27 cellular contexts compared by ENCODE assay signal in genomic region chr6:49332781-49333180, GRCh38.
"Had no signal": no experiment of that assay in that cellular context is flagged by ENCODE, and none has a peak within 500 bp of the region (broad histone marks: within the 10 kb centered on the region; RNA-seq: fewer than 3 reads in every experiment).

No MANE protein-coding gene starts in this region.

- H3K9me3 ChIP-seq: SJCRH30 had no signal

- FAIRE-seq: bronchial epithelial cell, TTC549 had no signal

- H3K36me3 ChIP-seq: SJCRH30 had no signal

- ATAC-seq: activated CD4-positive, alpha-beta T cell treated with anti-CD3 and anti-CD28 coated beads for 36 hours; activated CD4-positive, CD25-positive, alpha-beta regulatory T cell treated with anti-CD3 and anti-CD28 coated beads, Interleukin-2, amount 50 U/mL, for 24 hours; activated naive CD8-positive, alpha-beta T cell treated with anti-CD3 and anti-CD28 coated beads, Interleukin-2, amount 50 U/mL, for 24 hours; activated T-cell treated with anti-CD3 and anti-CD28 coated beads, Interleukin-2, amount 50 U/mL, for 4 hours had no signal

- H3K4me1 ChIP-seq: SJCRH30 had no signal

- H3K27me3 ChIP-seq: SJCRH30 had no signal

- DNase-seq: activated CD4-positive, alpha-beta memory T cell treated with anti-CD3 and anti-CD28 coated beads for 36 hours; activated CD4-positive, alpha-beta T cell treated with anti-CD3 and anti-CD28 coated beads for 36 hours; activated CD4-positive, alpha-beta T cell treated with anti-CD3 and anti-CD28 coated beads, Interleukin-2, amount 10 ng/mL, durations not matched to agents 7 days and 5 days; activated CD8-positive, alpha-beta memory T cell treated with anti-CD3 and anti-CD28 coated beads, Interleukin-2, amount 50 U/mL, for 4 hours; activated effector memory CD4-positive, alpha-beta T cell treated with Interleukin-2 at 50 U/mL for 16 hours; activated naive CD4-positive, alpha-beta T cell treated with anti-CD3 and anti-CD28 coated beads, Interleukin-2, amount 10 ng/mL, durations not matched to agents 7 days and 5 days; activated naive CD8-positive, alpha-beta T cell treated with anti-CD3 and anti-CD28 coated beads, Interleukin-2, amount 50 U/mL, for 24 hours; activated T-cell treated with anti-CD3 and anti-CD28 coated beads for 4 hours; activated T-cell treated with anti-CD3 and anti-CD28 coated beads, Interleukin-2, amount 50 U/mL, for 4 hours; anterior cingulate cortex; central memory CD4-positive, alpha-beta T cell; NCI-H1092 treated with DMSO at 0.1 percent for 48 hours; NCI-H1417; NCI-H146; NCI-H187; NCI-H2029 treated with DMSO at 0.1 percent for 48 hours; NCI-H2107; NCI-H2171; NCI-H510A; NCI-H748 treated with DMSO at 0.1 percent for 48 hours; NK-92 treated with Interleukin-12 subunit alpha and Interleukin-12 subunit beta, amount 100 ng/mL, for 24 hours; SHP77; SJCRH30 had no signal

- H3K27ac ChIP-seq: SJCRH30 had no signal

- H3K4me3 ChIP-seq: SJCRH30, SK-N-MC had no signal
